ENCODE assay signal across 29 cellular contexts in the genomic region with DNA sequence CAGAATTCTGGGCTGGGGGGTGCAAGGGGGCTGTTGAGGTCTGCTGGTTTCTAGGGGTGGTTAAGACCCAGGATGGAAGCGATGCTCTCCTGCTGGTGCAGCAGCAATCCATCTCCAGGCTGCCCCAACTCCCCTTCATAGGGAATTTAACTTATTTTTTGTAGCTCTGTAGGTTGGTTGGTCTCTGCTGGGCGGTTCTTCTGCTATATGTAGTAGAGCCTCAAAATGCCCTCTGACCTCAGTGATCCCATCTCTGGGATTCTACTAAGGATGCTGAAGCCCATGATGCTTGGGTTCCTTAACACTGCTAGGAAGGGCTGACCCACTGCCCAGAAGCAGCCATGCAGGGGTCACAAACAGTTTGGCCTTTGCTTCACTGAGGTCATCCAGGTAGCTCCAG. TPM values are rescaled to one million over a fixed set of nuclear protein-coding genes. Genes with fewer than 3 reads are reported as not detected.
"Had no signal": no experiment of that assay in that cellular context is flagged by ENCODE, and none has a peak within 500 bp of the region (broad histone marks: within the 10 kb centered on the region; RNA-seq: fewer than 3 reads in every experiment).

No MANE protein-coding gene starts in this region.

- H3K4me3 ChIP-seq: SK-N-MC had no signal

- H3K4me3 Mint-ChIP-seq: activated CD4-positive, alpha-beta memory T cell treated with anti-CD3 and anti-CD28 coated beads, Interleukin-2, amount 10 ng/mL, durations not matched to agents 7 days and 5 days; activated CD4-positive, alpha-beta T cell treated with anti-CD3 and anti-CD28 coated beads for 36 hours; activated naive CD4-positive, alpha-beta T cell treated with anti-CD3 and anti-CD28 coated beads for 36 hours; activated naive CD8-positive, alpha-beta T cell; activated T-helper 17 cell treated with anti-CD3 and anti-CD28 coated beads, Interleukin-2, amount 50 U/mL, for 72 hours; brain had no signal

- FAIRE-seq: astrocyte had no signal

- H3K27me3 Mint-ChIP-seq: activated CD4-positive, alpha-beta memory T cell treated with anti-CD3 and anti-CD28 coated beads, Interleukin-2, amount 10 ng/mL, durations not matched to agents 7 days and 5 days; activated CD4-positive, alpha-beta T cell treated with anti-CD3 and anti-CD28 coated beads for 36 hours; activated naive CD8-positive, alpha-beta T cell; activated T-helper 17 cell treated with anti-CD3 and anti-CD28 coated beads, Interleukin-2, amount 50 U/mL, for 72 hours had no signal

- H3K27ac Mint-ChIP-seq: activated CD4-positive, alpha-beta memory T cell treated with anti-CD3 and anti-CD28 coated beads, Interleukin-2, amount 10 ng/mL, durations not matched to agents 7 days and 5 days; activated CD4-positive, alpha-beta T cell treated with anti-CD3 and anti-CD28 coated beads for 36 hours; activated naive CD4-positive, alpha-beta T cell treated with anti-CD3 and anti-CD28 coated beads for 36 hours; activated naive CD8-positive, alpha-beta T cell; activated T-helper 17 cell treated with anti-CD3 and anti-CD28 coated beads, Interleukin-2, amount 50 U/mL, for 72 hours had no signal

- H3K9me3 Mint-ChIP-seq: activated T-helper 17 cell treated with anti-CD3 and anti-CD28 coated beads, Interleukin-2, amount 50 U/mL, for 72 hours had no signal

- H3K27ac ChIP-seq: SK-N-MC, WERI-Rb-1 had no signal

- ATAC-seq: activated CD4-positive, alpha-beta T cell treated with anti-CD3 and anti-CD28 coated beads for 36 hours; activated T-helper 17 cell treated with anti-CD3 and anti-CD28 coated beads, Interleukin-2, amount 50 U/mL, for 72 hours; Panc1; Right ventricle myocardium inferior had no signal

- DNase-seq: activated CD4-positive, alpha-beta memory T cell treated with anti-CD3 and anti-CD28 coated beads, Interleukin-2, amount 10 ng/mL, durations not matched to agents 7 days and 5 days; activated CD4-positive, alpha-beta T cell treated with anti-CD3 and anti-CD28 coated beads for 36 hours; activated CD4-positive, alpha-beta T cell treated with anti-CD3 and anti-CD28 coated beads, Interleukin-2, amount 50 U/mL, for 1 hour; activated gamma-delta T cell; activated naive CD4-positive, alpha-beta T cell treated with anti-CD3 and anti-CD28 coated beads for 36 hours; activated T-cell treated with anti-CD3 and anti-CD28 coated beads for 4 hours; activated T-cell treated with anti-CD3 and anti-CD28 coated beads, Interleukin-2, amount 50 U/mL, for 48 hours; amygdala; MM.1S; NCI-H1105; NCI-H1436; NCI-H1694 treated with DMSO at 0.1 percent for 48 hours; NCI-H2029 treated with DMSO at 0.1 percent for 48 hours; NCI-H510A treated with DMSO at 0.1 percent for 48 hours; NCI-H69; NK-92 treated with Interleukin-12 subunit alpha and Interleukin-12 subunit beta, amount 100 ng/mL, for 24 hours; OCI-M1; RPMI8226; T-helper 1 cell; WERI-Rb-1 had no signal

RNA-seq across cellular contexts. Expression of a gene that starts 49.5 kb away (rescaled TPM):
- total RNA-seq: activated CD4-positive, alpha-beta memory T cell treated with anti-CD3 and anti-CD28 coated beads, Interleukin-2, amount 10 ng/mL, durations not matched to agents 7 days and 5 days; activated CD4-positive, alpha-beta T cell treated with anti-CD3 and anti-CD28 coated beads for 36 hours; activated CD8-positive, alpha-beta memory T cell treated with anti-CD3 and anti-CD28 coated beads for 36 hours; activated naive CD4-positive, alpha-beta T cell treated with anti-CD3 and anti-CD28 coated beads for 36 hours; activated T-helper 17 cell treated with anti-CD3 and anti-CD28 coated beads, Interleukin-2, amount 50 U/mL, for 72 hours; astrocyte; Right ventricle myocardium inferior; T-helper 2 cell treated with Interferon-gamma antibody and Interleukin-4, amounts not matched to agents 100 ng/mL and 5 ng/mL, for 36 hours had no signal
